ENCODE assay signal across 10 cellular contexts in the genomic region with DNA sequence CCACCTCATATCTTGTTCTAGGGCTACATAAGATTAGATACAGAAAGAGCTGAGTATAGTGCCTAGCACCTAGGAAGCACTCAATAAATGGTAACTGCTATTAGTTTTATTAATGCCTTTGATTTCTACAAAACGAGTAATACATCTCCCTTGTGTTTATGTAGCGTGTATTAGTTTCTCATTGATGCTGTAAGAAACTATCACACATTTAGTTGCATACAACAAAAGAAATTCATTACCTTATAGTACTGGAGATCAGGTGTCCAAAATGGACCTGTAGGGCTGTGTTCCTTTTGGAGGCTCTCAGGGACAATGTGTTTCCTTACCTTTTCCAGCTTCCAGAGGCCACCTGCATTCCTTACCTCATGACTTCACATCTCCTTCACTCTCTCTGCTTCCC. TPM values are rescaled to one million over a fixed set of nuclear protein-coding genes. Genes with fewer than 3 reads are reported as not detected.
DNase-seq lines count a peak whose midpoint lies in the region; ATAC-seq, FAIRE-seq and TF ChIP-seq lines count a peak whose summit lies in the region.
"Had no signal": no experiment of that assay in that cellular context is flagged by ENCODE, and none has a peak within 500 bp of the region (broad histone marks: within the 10 kb centered on the region; RNA-seq: fewer than 3 reads in every experiment).

No MANE protein-coding gene starts in this region.

- peak overlapping the region; percentile 97 for H3K4me2 ChIP-seq in astrocyte (ENCODE audit: low read length)

- WGBS in right cardiac atrium: 67% methylated on average over 2 of the region's 2 CpGs

- no peaks in the 10 kb centered on the region for H3K27me3 ChIP-seq in right cardiac atrium (ENCODE audit: control insufficient read depth, insufficient read depth)
- H3K27me3 ChIP-seq in astrocyte (ENCODE audit: insufficient read depth, low read length): peaks cover 17% of the 10 kb centered on the region
- peaks cover 0 to 15% of the 10 kb centered on the region in 2 donors for H3K27me3 ChIP-seq in mucosa of rectum (ENCODE audit: control insufficient read depth in 2 of 2, insufficient read depth in 2 of 2, low read length in 2 of 2)
- peaks cover 8% of the 10 kb centered on the region for H3K27me3 ChIP-seq in brain microvascular endothelial cell (replicated peaks)

- DNase-seq in right cardiac atrium (no peak), left ventricle myocardium superior (no peak), astrocyte (ENCODE audit: low read depth) (no peak), GM19239 (ENCODE audit: insufficient read length, low spot score) (no peak), NOMO-1 treated with DMSO at 0.1 percent for 48 hours (lab: John Stamatoyannopoulos, UW; ENCODE audit: unreplicated experiment) (no peak), brain microvascular endothelial cell (no peak)
- no peak for DNase-seq in stimulated activated CD4-positive, alpha-beta T cell treated with anti-CD3 and anti-CD28 coated beads, Interleukin-1b, Interleukin-23, amount 100 ng/mL, for 48 hours
- DNase-seq: small intestine had no signal

- H3K9ac ChIP-seq in astrocyte (ENCODE audit: low read length) (no peak overlapping the region), mucosa of rectum (ENCODE audit: low read depth in 1 of 2, low read length in 2 of 2) (no peak overlapping the region)

- H3K4me3 ChIP-seq in right cardiac atrium (ENCODE audit: low read length): peak overlapping the region; percentile 95
- H3K4me3 ChIP-seq in astrocyte (ENCODE audit: insufficient read depth, low read depth, low read length): peak overlapping the region; percentile 81
- peak overlapping the region; percentile 86 to 95 for H3K4me3 ChIP-seq in mucosa of rectum (ENCODE audit: low read length in 2 of 2)
- H3K4me3 ChIP-seq in brain microvascular endothelial cell (ENCODE audit: low read depth, low read length): no peak overlapping the region

- intact Hi-C loops in right cardiac atrium (cut with DNase I): loop anchor here in 1 of 4 donors (10.0 kb wide), 1 partner anchor 168 kb away; no protein-coding TSS in a partner anchor
- intact Hi-C loops in left ventricle myocardium superior (cut with micrococcal nuclease): no loop called here

- TF ChIP-seq CTCF in astrocyte (IDR thresholded peaks at IDR 0.05; ENCODE audit: insufficient read depth, low read depth, low read length) (no peak), brain microvascular endothelial cell (IDR thresholded peaks at IDR 0.05; ENCODE audit: low read depth, low read length, missing control alignments) (no peak)

- no peak overlapping the region for H3K27ac ChIP-seq in right cardiac atrium (ENCODE audit: low read length)
- H3K27ac ChIP-seq in astrocyte (ENCODE audit: low read depth, low read length): no peak overlapping the region
- H3K27ac ChIP-seq in mucosa of rectum (ENCODE audit: low read depth in 2 of 2, low read length in 2 of 2): no peak overlapping the region
- no peak overlapping the region for H3K27ac ChIP-seq in brain microvascular endothelial cell

- no peaks in the 10 kb centered on the region for H3K9me3 Mint-ChIP-seq in astrocyte (ENCODE audit: unreplicated experiment)

- in situ Hi-C loops in brain microvascular endothelial cell (cut with HindIII; ENCODE audit: low pct_ligation_motif_present, low sequenced_read_pairs): no loop called here

- H4K20me1 ChIP-seq in astrocyte (ENCODE audit: insufficient read depth, low read length): no peaks in the 10 kb centered on the region

- ATAC-seq in right cardiac atrium: no peak
- ATAC-seq in left ventricle myocardium superior: no peak

- H3K27ac Mint-ChIP-seq in astrocyte (ENCODE audit: unreplicated experiment): no peak overlapping the region

- no peaks in the 10 kb centered on the region for H3K79me2 ChIP-seq in astrocyte (ENCODE audit: insufficient read depth, low read length)

- no peaks in the 10 kb centered on the region for H3K4me1 ChIP-seq in right cardiac atrium (ENCODE audit: control insufficient read depth, insufficient read depth, low read length)
- peaks cover 5% of the 10 kb centered on the region for H3K4me1 ChIP-seq in astrocyte (ENCODE audit: insufficient read depth, low read length)
- H3K4me1 ChIP-seq in mucosa of rectum (ENCODE audit: control insufficient read depth in 2 of 2, insufficient read depth in 2 of 2, low read length in 2 of 2): peaks cover 5 to 7% of the 10 kb centered on the region in 2 donors

- peak overlapping the region; percentile 96 for H2AFZ ChIP-seq in astrocyte (ENCODE audit: low read depth, low read length)

- H3K36me3 ChIP-seq in astrocyte (ENCODE audit: insufficient read depth, low read length) (no peaks in the 10 kb centered on the region), mucosa of rectum (ENCODE audit: control insufficient read depth in 2 of 2, insufficient read depth in 2 of 2, low read length in 2 of 2) (no peaks in the 10 kb centered on the region), brain microvascular endothelial cell (replicated peaks) (no peaks in the 10 kb centered on the region)

- H3K9me3 ChIP-seq in right cardiac atrium (ENCODE audit: control insufficient read depth, low read length): no peaks in the 10 kb centered on the region
- H3K9me3 ChIP-seq in astrocyte (ENCODE audit: insufficient read depth, low read depth, low read length): no peaks in the 10 kb centered on the region
- H3K9me3 ChIP-seq in mucosa of rectum (ENCODE audit: control insufficient read depth in 2 of 2, low read length in 2 of 2): no peaks in the 10 kb centered on the region

- H3K27me3 Mint-ChIP-seq in astrocyte (ENCODE audit: low read depth, unreplicated experiment): peaks cover 14% of the 10 kb centered on the region

- no peaks in the 10 kb centered on the region for H3K36me3 Mint-ChIP-seq in astrocyte (ENCODE audit: low read depth, unreplicated experiment)

- peak overlapping the region; percentile 87 for H3K4me3 Mint-ChIP-seq in astrocyte (ENCODE audit: unreplicated experiment)

- FAIRE-seq in astrocyte (lab: Jason Lieb, UNC): no peak
- no peak for FAIRE-seq in GM19239 (lab: Jason Lieb, UNC)
- FAIRE-seq: endometrium, small intestine had no signal

- H3K4me1 Mint-ChIP-seq in astrocyte (ENCODE audit: low read depth, unreplicated experiment): no peaks in the 10 kb centered on the region

RNA-seq across cellular contexts. Expression of a gene that starts 1.0 kb away (rescaled TPM):
- total RNA-seq in right cardiac atrium (1 to 10 TPM; 4.4 to 6.3 (median 5.1) TPM), left ventricle myocardium superior (8.6 TPM), astrocyte (1.5 and 2.0 TPM in 2 replicates)
- 3.2 TPM for polyA plus RNA-seq in right cardiac atrium
